Comparison of ENCODE assay signal across 18 cellular contexts in genomic region chr1:116403506-116404136, GRCh38. TPM values are rescaled to one million over a fixed set of nuclear protein-coding genes. Genes with fewer than 3 reads are reported as not detected.
DNase-seq lines count a peak whose midpoint lies in the region; ATAC-seq and TF ChIP-seq lines count a peak whose summit lies in the region.
"Had no signal": no experiment of that assay in that cellular context is flagged by ENCODE, and none has a peak within 500 bp of the region (broad histone marks: within the 10 kb centered on the region; RNA-seq: fewer than 3 reads in every experiment).

No MANE protein-coding gene starts in this region.

- POLR2A ChIA-PET in CD4-positive, alpha-beta T cell (lab: Charles Lee): interaction anchor here (3.3 kb wide), 1 partner anchor 15 kb away, joined by 15 read pairs; no protein-coding TSS in a partner anchor
- POLR2A ChIA-PET in activated CD4-positive, alpha-beta memory T cell treated with anti-CD3 and anti-CD28 coated beads, Interleukin-2, amount 10 ng/mL, durations not matched to agents 7 days and 5 days (lab: Charles Lee): interaction anchor here (1.9 to 2.6 kb wide), 2 partner anchors 13 to 15 kb away, joined by 8 to 24 read pairs; no protein-coding TSS in a partner anchor

- H3K27ac ChIP-seq in CD4-positive, alpha-beta T cell (ENCODE audit: low read depth, low read length): no peak overlapping the region
- H3K27ac ChIP-seq: lower lobe of right lung had no signal

- peaks cover 24% of the 10 kb centered on the region for H3K4me1 Mint-ChIP-seq in CD4-positive, alpha-beta T cell (ENCODE audit: low read depth)
- H3K4me1 Mint-ChIP-seq in activated CD4-positive, alpha-beta memory T cell treated with anti-CD3 and anti-CD28 coated beads, Interleukin-2, amount 10 ng/mL, durations not matched to agents 7 days and 5 days: peaks cover 16% of the 10 kb centered on the region

- peak overlapping the region; percentile 56 for H3K27ac Mint-ChIP-seq in CD4-positive, alpha-beta T cell
- peak overlapping the region; percentile 1 for H3K27ac Mint-ChIP-seq in activated CD4-positive, alpha-beta memory T cell treated with anti-CD3 and anti-CD28 coated beads, Interleukin-2, amount 10 ng/mL, durations not matched to agents 7 days and 5 days

- no peak for TF ChIP-seq CTCF in AG09309 (IDR thresholded peaks at IDR 0.05; ENCODE audit: control insufficient read depth, insufficient read depth, low read depth, low read length, missing control alignments)
- no peak for TF ChIP-seq CTCF in CD4-positive, alpha-beta T cell (IDR thresholded peaks at IDR 0.05)
- TF ChIP-seq CTCF in fibroblast of villous mesenchyme (IDR thresholded peaks at IDR 0.05; ENCODE audit: insufficient read depth, low read depth, low read length): no peak

- ATAC-seq in CD4-positive, alpha-beta T cell (ENCODE audit: poor library complexity): no peak
- no peak for ATAC-seq in GM18498 (IDR thresholded peaks at IDR 0.05; ENCODE audit: unreplicated experiment)
- ATAC-seq in HG03045 (IDR thresholded peaks at IDR 0.05; ENCODE audit: unreplicated experiment): no peak
- ATAC-seq: lower lobe of right lung had no signal

- CTCF ChIA-PET in CD4-positive, alpha-beta T cell (lab: Charles Lee): no interaction called here
- CTCF ChIA-PET in activated CD4-positive, alpha-beta memory T cell treated with anti-CD3 and anti-CD28 coated beads, Interleukin-2, amount 10 ng/mL, durations not matched to agents 7 days and 5 days (lab: Charles Lee): interaction anchor here (1.4 kb wide), 1 partner anchor 96 kb away, joined by 3 read pairs; no protein-coding TSS in a partner anchor

- no peaks in the 10 kb centered on the region for H3K27me3 Mint-ChIP-seq in CD4-positive, alpha-beta T cell
- no peaks in the 10 kb centered on the region for H3K27me3 Mint-ChIP-seq in activated CD4-positive, alpha-beta memory T cell treated with anti-CD3 and anti-CD28 coated beads, Interleukin-2, amount 10 ng/mL, durations not matched to agents 7 days and 5 days

- no peaks in the 10 kb centered on the region for H3K27me3 ChIP-seq in CD4-positive, alpha-beta T cell (ENCODE audit: control insufficient read depth, insufficient read depth, low read length)
- H3K27me3 ChIP-seq: esophagus squamous epithelium had no signal

- no peaks in the 10 kb centered on the region for H3K9me3 ChIP-seq in CD4-positive, alpha-beta T cell (ENCODE audit: control insufficient read depth, low read length)
- H3K9me3 ChIP-seq: esophagus squamous epithelium, lower lobe of right lung had no signal

- H3K4me3 ChIP-seq in AG09309 (ENCODE audit: control insufficient read depth, low read depth, low read length) (no peak overlapping the region), fibroblast of villous mesenchyme (ENCODE audit: low read depth, low read length) (no peak overlapping the region)
- H3K4me3 ChIP-seq: esophagus squamous epithelium, lower lobe of right lung had no signal

- H3K36me3 Mint-ChIP-seq in CD4-positive, alpha-beta T cell (ENCODE audit: low read depth): peaks cover 96% of the 10 kb centered on the region
- H3K36me3 Mint-ChIP-seq in activated CD4-positive, alpha-beta memory T cell treated with anti-CD3 and anti-CD28 coated beads, Interleukin-2, amount 10 ng/mL, durations not matched to agents 7 days and 5 days (ENCODE audit: low read depth): peaks cover 90% of the 10 kb centered on the region

- no peaks in the 10 kb centered on the region for H3K9me3 Mint-ChIP-seq in CD4-positive, alpha-beta T cell
- no peaks in the 10 kb centered on the region for H3K9me3 Mint-ChIP-seq in activated CD4-positive, alpha-beta memory T cell treated with anti-CD3 and anti-CD28 coated beads, Interleukin-2, amount 10 ng/mL, durations not matched to agents 7 days and 5 days

- intact Hi-C loops in CD4-positive, alpha-beta T cell (cut with DNase I, micrococcal nuclease): no loop called here

- DNase-seq in AG09309 (ENCODE audit: low read depth): peak; percentile 10
- no peak for DNase-seq in CD4-positive, alpha-beta T cell
- DNase-seq in activated CD4-positive, alpha-beta memory T cell treated with anti-CD3 and anti-CD28 coated beads, Interleukin-2, amount 10 ng/mL, durations not matched to agents 7 days and 5 days: no peak
- DNase-seq in fibroblast of villous mesenchyme (ENCODE audit: low read depth): peak; percentile 57
- no peak for DNase-seq in NCI-H1436 (lab: John Stamatoyannopoulos, UW)
- DNase-seq: activated CD8-positive, alpha-beta memory T cell treated with anti-CD3 and anti-CD28 coated beads, Interleukin-2, amount 50 U/mL, for 48 hours; esophagus squamous epithelium; GF-D8; KG1; lower lobe of right lung; NCI-H1048; NCI-H2081 treated with DMSO at 0.1 percent for 48 hours; NCI-H524; SIG-M5; small intestine; T-helper 2 cell had no signal

- H3K4me3 Mint-ChIP-seq in CD4-positive, alpha-beta T cell: no peak overlapping the region
- no peak overlapping the region for H3K4me3 Mint-ChIP-seq in activated CD4-positive, alpha-beta memory T cell treated with anti-CD3 and anti-CD28 coated beads, Interleukin-2, amount 10 ng/mL, durations not matched to agents 7 days and 5 days

RNA-seq across cellular contexts. Expression of gene ATP1A1, which starts 30.6 kb away (rescaled TPM):
- total RNA-seq in CD4-positive, alpha-beta T cell: 100 to 1,000 TPM; 251 to 262 TPM
- total RNA-seq in activated CD4-positive, alpha-beta memory T cell treated with anti-CD3 and anti-CD28 coated beads, Interleukin-2, amount 10 ng/mL, durations not matched to agents 7 days and 5 days: 100 to 1,000 TPM; 238 to 241 TPM
- total RNA-seq in fibroblast of villous mesenchyme: 87.0 and 107 TPM in 2 replicates

Comparison
In these comparisons a context has a peak if more than half of its experiments do, and no peak if none do; other contexts are left out.
1. DNase-seq: peak in AG09309 (single experiment) and fibroblast of villous mesenchyme (single experiment); none in CD4-positive, alpha-beta T cell (0 of 10), activated CD4-positive, alpha-beta memory T cell treated with anti-CD3 and anti-CD28 coated beads, Interleukin-2, amount 10 ng/mL, durations not matched to agents 7 days and 5 days (single experiment) and NCI-H1436 (single experiment).